1 cellular context compared by ENCODE assay signal in genomic region chr1:28394136-28394535, GRCh38.
TF ChIP-seq lines count a peak whose summit lies in the region.

No MANE protein-coding gene starts in this region.

TF ChIP-seq in GM23338, 12 proteins besides CTCF, POLR2A, EP300 and RAD21 (continued from another document):
- TF ChIP-seq ZNF462 (CRISPR knock-in tag; IDR thresholded peaks at IDR 0.05) = no peak
- TF ChIP-seq EZH2phosphoT487 (IDR thresholded peaks at IDR 0.05; ENCODE audit: unreplicated experiment) = no peak
- TF ChIP-seq POLR2AphosphoS5 (IDR thresholded peaks at IDR 0.05; ENCODE audit: low read depth) = no peak
